10 cellular contexts compared by ENCODE assay signal in genomic region chr6:84150680-84151079, GRCh38.
A peak's percentile ranks its signal among the peaks of the same experiment; 100 is the strongest.
DNase-seq lines count a peak whose midpoint lies in the region; ATAC-seq lines count a peak whose summit lies in the region.
"Had no signal": no experiment of that assay in that cellular context is flagged by ENCODE, and none has a peak within 500 bp of the region (broad histone marks: within the 10 kb centered on the region; RNA-seq: fewer than 3 reads in every experiment).

No MANE protein-coding gene starts in this region.

- H3K9ac ChIP-seq in trophoblast cell (ENCODE audit: low read length), result no peak overlapping the region

- no peak overlapping the region for H3K4me3 ChIP-seq in trophoblast cell (ENCODE audit: low read depth, low read length)

- H4K12ac ChIP-seq in trophoblast cell (ENCODE audit: low read depth, low read length), result no peak overlapping the region

- no peak overlapping the region for H3K18ac ChIP-seq in trophoblast cell (ENCODE audit: low read length)

- H2BK12ac ChIP-seq in trophoblast cell (ENCODE audit: low read length), result no peak overlapping the region

- ATAC-seq in GM18519 (IDR thresholded peaks at IDR 0.05; ENCODE audit: low FRiP score, unreplicated experiment) (peak; percentile 72), HG02840 (IDR thresholded peaks at IDR 0.05; ENCODE audit: low FRiP score, unreplicated experiment) (peak; percentile 60), left colon (peak; percentile 42)

- no peaks in the 10 kb centered on the region for H3K79me1 ChIP-seq in trophoblast cell (ENCODE audit: low read length)

- H2BK5ac ChIP-seq in trophoblast cell (ENCODE audit: low read depth, low read length, poor library complexity), result no peak overlapping the region

- H3K9me3 ChIP-seq in trophoblast cell (ENCODE audit: insufficient read depth, low read depth, low read length), result no peaks in the 10 kb centered on the region

- H3K79me2 ChIP-seq in trophoblast cell (ENCODE audit: control insufficient read depth, insufficient read depth, low read length, poor library complexity), result no peaks in the 10 kb centered on the region

- no peaks in the 10 kb centered on the region for H3K27me3 ChIP-seq in trophoblast cell (ENCODE audit: insufficient read depth, low read length)

- no peak overlapping the region for H4K91ac ChIP-seq in trophoblast cell (ENCODE audit: low read depth, low read length)

- no peak overlapping the region for H3K4me2 ChIP-seq in trophoblast cell (ENCODE audit: low read length)

- H3K23ac ChIP-seq in trophoblast cell (ENCODE audit: low read length), result no peak overlapping the region

- H3K4me1 ChIP-seq in trophoblast cell (ENCODE audit: control insufficient read depth in 1 of 2, insufficient read depth in 2 of 2, low read length in 2 of 2), result no peaks in the 10 kb centered on the region

- intact Hi-C loops in left colon (cut with DNase I, micrococcal nuclease), result no loop called here

- no peak overlapping the region for H4K8ac ChIP-seq in trophoblast cell (ENCODE audit: low read depth, low read length)

- H2BK120ac ChIP-seq in trophoblast cell (ENCODE audit: insufficient read depth, low read length, poor library complexity), result no peak overlapping the region

- no peak overlapping the region for H2AK5ac ChIP-seq in trophoblast cell (ENCODE audit: low read length)

- in situ Hi-C loops in SK-MEL-5 (cut with HindIII; ENCODE audit: low pct_unique_long_range_greater_than_20kb, low sequenced_read_pairs), result no loop called here

- peak; percentile 7 for DNase-seq in SK-MEL-5 (ENCODE audit: low read depth, low spot score)
- no peak for DNase-seq in left colon
- no peak for DNase-seq in amniotic stem cell (lab: John Stamatoyannopoulos, UW)
- DNase-seq in activated CD4-positive, alpha-beta T cell treated with anti-CD3 and anti-CD28 coated beads, Interleukin-2, amount 50 U/mL, for 4 hours, result no peak
- DNase-seq in putamen (ENCODE audit: low spot score), result no peak
- no peak for DNase-seq in trophoblast cell
- DNase-seq: mesendoderm had no signal

- WGBS in trophoblast cell (ENCODE audit: extremely low coverage, insufficient coverage, insufficient read length), result no CpG with 5 or more reads among the region's 1 CpG

- no peak overlapping the region for H3K14ac ChIP-seq in trophoblast cell (ENCODE audit: low read length)

- H3K36me3 ChIP-seq in trophoblast cell (ENCODE audit: control insufficient read depth in 1 of 2, insufficient read depth in 2 of 2, low read length in 2 of 2), result peaks cover 2 to 3% of the 10 kb centered on the region in 2 experiments

- no peak overlapping the region for H2AFZ ChIP-seq in trophoblast cell (ENCODE audit: insufficient read depth, low read length, poor library complexity)

- H3K27ac ChIP-seq in trophoblast cell (ENCODE audit: low read depth, low read length), result no peak overlapping the region
- H3K27ac ChIP-seq: HL-60 had no signal

- no peak overlapping the region for H3K4ac ChIP-seq in trophoblast cell (ENCODE audit: low read depth, low read length)
